In the genomic region with DNA sequence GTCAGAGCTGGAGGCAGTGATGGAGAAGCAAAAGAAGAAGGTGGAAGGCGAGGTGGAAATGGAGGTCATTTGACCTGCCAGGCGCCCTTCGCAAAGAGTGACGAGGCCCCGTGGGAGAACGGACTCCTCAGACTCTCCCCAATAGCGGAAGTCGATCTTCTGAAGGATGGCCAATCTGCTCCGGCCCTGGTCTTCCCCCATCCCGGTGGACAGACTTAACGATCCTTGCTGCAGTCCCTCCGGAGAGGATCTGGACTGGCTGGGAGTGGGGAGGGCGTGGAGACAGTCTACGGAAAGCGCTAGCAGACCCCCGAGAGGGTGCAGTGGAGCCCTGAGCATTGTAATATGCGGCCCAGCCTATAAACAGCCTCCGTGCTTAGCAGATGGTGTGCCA, we compare ENCODE assay signal across 8 cellular contexts. TPM values are rescaled to one million over a fixed set of nuclear protein-coding genes. Genes with fewer than 3 reads are reported as not detected.
DNase-seq lines count a peak whose midpoint lies in the region; ATAC-seq and TF ChIP-seq lines count a peak whose summit lies in the region.

No MANE protein-coding gene starts in this region.

- H3K4me3 ChIP-seq in Caco-2 (ENCODE audit: low read depth, low read length) (no peak overlapping the region), rectal smooth muscle tissue (ENCODE audit: low read length) (peak overlapping the region; percentile 69)

- no peak for DNase-seq in Caco-2
- DNase-seq in left cardiac atrium, result peak; percentile 44
- DNase-seq in SHP77 treated with DMSO at 0.1 percent for 48 hours (lab: John Stamatoyannopoulos, UW), result no peak
- DNase-seq in NCI-H1436 treated with DMSO at 0.1 percent for 48 hours (lab: John Stamatoyannopoulos, UW), result no peak
- no peak for DNase-seq in SKM-1 (lab: John Stamatoyannopoulos, UW; ENCODE audit: unreplicated experiment)

- CTCF ChIA-PET in Caco-2 (lab: Charles Lee), result interaction anchor here (1.0 kb wide), 1 partner anchor 215 kb away, joined by 3 read pairs; no protein-coding TSS in a partner anchor

- H3K27ac Mint-ChIP-seq in Caco-2 (ENCODE audit: unreplicated experiment), result no peak overlapping the region
- H3K27ac Mint-ChIP-seq in activated T-helper 17 cell treated with anti-CD3 and anti-CD28 coated beads, Interleukin-2, amount 50 U/mL, for 72 hours, result no peak overlapping the region

- POLR2A ChIA-PET in Caco-2 (lab: Charles Lee), result no interaction called here

- peaks cover 9% of the 10 kb centered on the region for H3K4me1 Mint-ChIP-seq in Caco-2 (ENCODE audit: low read depth, unreplicated experiment)
- peaks cover 11% of the 10 kb centered on the region for H3K4me1 Mint-ChIP-seq in activated T-helper 17 cell treated with anti-CD3 and anti-CD28 coated beads, Interleukin-2, amount 50 U/mL, for 72 hours

- no peaks in the 10 kb centered on the region for H3K9me3 Mint-ChIP-seq in Caco-2 (ENCODE audit: unreplicated experiment)
- H3K9me3 Mint-ChIP-seq in activated T-helper 17 cell treated with anti-CD3 and anti-CD28 coated beads, Interleukin-2, amount 50 U/mL, for 72 hours, result no peaks in the 10 kb centered on the region

- H3K9ac ChIP-seq in rectal smooth muscle tissue (ENCODE audit: low read length), result no peak overlapping the region

- intact Hi-C loops in Caco-2 (cut with micrococcal nuclease; ENCODE audit: unreplicated experiment), result no loop called here
- intact Hi-C loops in left cardiac atrium (cut with DNase I), result no loop called here

- H3K27ac ChIP-seq in rectal smooth muscle tissue (ENCODE audit: low read depth, low read length), result no peak overlapping the region

- no peaks in the 10 kb centered on the region for H3K27me3 Mint-ChIP-seq in Caco-2 (ENCODE audit: insufficient read depth, unreplicated experiment)
- H3K27me3 Mint-ChIP-seq in activated T-helper 17 cell treated with anti-CD3 and anti-CD28 coated beads, Interleukin-2, amount 50 U/mL, for 72 hours, result peaks cover 24% of the 10 kb centered on the region

- no peak overlapping the region for H3K4me3 Mint-ChIP-seq in Caco-2 (ENCODE audit: unreplicated experiment)
- H3K4me3 Mint-ChIP-seq in activated T-helper 17 cell treated with anti-CD3 and anti-CD28 coated beads, Interleukin-2, amount 50 U/mL, for 72 hours, result peak overlapping the region; percentile 65

- H3K36me3 Mint-ChIP-seq in Caco-2 (ENCODE audit: insufficient read depth, unreplicated experiment), result peaks cover 84% of the 10 kb centered on the region
- peaks cover 32% of the 10 kb centered on the region for H3K36me3 Mint-ChIP-seq in activated T-helper 17 cell treated with anti-CD3 and anti-CD28 coated beads, Interleukin-2, amount 50 U/mL, for 72 hours (ENCODE audit: low read depth)

- no peaks in the 10 kb centered on the region for H3K9me3 ChIP-seq in Caco-2

- H3K36me3 ChIP-seq in Caco-2 (ENCODE audit: control insufficient read depth, insufficient read depth, low read length) (peaks cover 3% of the 10 kb centered on the region; the same call in 1 of the 2 replicates), rectal smooth muscle tissue (ENCODE audit: control insufficient read depth, insufficient read depth, low read length) (peaks cover 4% of the 10 kb centered on the region)

- TF ChIP-seq CTCF in Caco-2 (IDR thresholded peaks at IDR 0.05; ENCODE audit: insufficient read depth in 1 of 2, low read depth in 1 of 2, low read length in 1 of 2, severe bottlenecking in 1 of 2, unreplicated experiment in 1 of 2), result no peak

- H3K27me3 ChIP-seq in Caco-2 (replicated peaks; ENCODE audit: control insufficient read depth, insufficient read depth, low read length), result no peaks in the 10 kb centered on the region
- H3K27me3 ChIP-seq in rectal smooth muscle tissue (ENCODE audit: control insufficient read depth, insufficient read depth, low read length), result peaks cover 15% of the 10 kb centered on the region

- H3K4me1 ChIP-seq in Caco-2 (no peaks in the 10 kb centered on the region), rectal smooth muscle tissue (ENCODE audit: control insufficient read depth, insufficient read depth, low read length) (peaks cover 8% of the 10 kb centered on the region)

- TSS peak; percentile 69 for BruUV-seq in Caco-2 (replicated peaks; lab: Mats Ljungman, UMichigan)

- no peak for ATAC-seq in activated T-helper 17 cell treated with anti-CD3 and anti-CD28 coated beads, Interleukin-2, amount 50 U/mL, for 72 hours (replicated peaks)
- ATAC-seq in left cardiac atrium (peak in 1 of 2 donors; percentile 4), HG02885 (IDR thresholded peaks at IDR 0.05; ENCODE audit: poor library complexity, unreplicated experiment) (no peak)

RNA-seq across cellular contexts. Expression of a gene that starts 11.9 kb away (rescaled TPM):
- total RNA-seq in Caco-2 (2022), result 135 and 141 TPM in 2 replicates
- 1 to 10 TPM; 1.4 to 2.1 TPM for total RNA-seq in activated T-helper 17 cell treated with anti-CD3 and anti-CD28 coated beads, Interleukin-2, amount 50 U/mL, for 72 hours
- 1 to 10 TPM; 2.2 to 3.7 TPM for total RNA-seq in left cardiac atrium

RNA-seq across cellular contexts. Expression of a gene that starts 24.6 kb away (rescaled TPM):
- total RNA-seq in Caco-2 (2022) (43.3 and 49.8 TPM in 2 replicates), left cardiac atrium (10 to 100 TPM; 33.9 to 41.1 TPM)
- 10 to 100 TPM; 20.4 to 25.0 TPM for total RNA-seq in activated T-helper 17 cell treated with anti-CD3 and anti-CD28 coated beads, Interleukin-2, amount 50 U/mL, for 72 hours

RNA-seq across cellular contexts. Expression of a gene that starts 29.9 kb away (rescaled TPM):
- total RNA-seq in Caco-2 (2022), result 104 TPM in 2 replicates
- 10 to 100 TPM; 74.5 to 94.8 TPM for total RNA-seq in activated T-helper 17 cell treated with anti-CD3 and anti-CD28 coated beads, Interleukin-2, amount 50 U/mL, for 72 hours
- 100 to 1,000 TPM; 117 to 193 TPM for total RNA-seq in left cardiac atrium

RNA-seq across cellular contexts. Expression of a gene that starts 49.5 kb away (rescaled TPM):
- total RNA-seq in Caco-2 (2022), result not detected in 2 replicates
- under 1 TPM; 0.13 to 0.69 TPM for total RNA-seq in activated T-helper 17 cell treated with anti-CD3 and anti-CD28 coated beads, Interleukin-2, amount 50 U/mL, for 72 hours
- under 1 TPM; 0.13 to 0.24 TPM for total RNA-seq in left cardiac atrium

Comparison
In these comparisons a context has a peak if more than half of its experiments do, and no peak if none do; other contexts are left out.
1. RNA of a gene that starts 11.9 kb away (total RNA-seq): 135 to 141 TPM in Caco-2; 2.2 to 3.7 TPM in left cardiac atrium and 1.4 to 2.1 TPM in activated T-helper 17 cell treated with anti-CD3 and anti-CD28 coated beads, Interleukin-2, amount 50 U/mL, for 72 hours; every median in the first group is over 10 times any median in the second.